3 cellular contexts compared by ENCODE assay signal in the genomic region with DNA sequence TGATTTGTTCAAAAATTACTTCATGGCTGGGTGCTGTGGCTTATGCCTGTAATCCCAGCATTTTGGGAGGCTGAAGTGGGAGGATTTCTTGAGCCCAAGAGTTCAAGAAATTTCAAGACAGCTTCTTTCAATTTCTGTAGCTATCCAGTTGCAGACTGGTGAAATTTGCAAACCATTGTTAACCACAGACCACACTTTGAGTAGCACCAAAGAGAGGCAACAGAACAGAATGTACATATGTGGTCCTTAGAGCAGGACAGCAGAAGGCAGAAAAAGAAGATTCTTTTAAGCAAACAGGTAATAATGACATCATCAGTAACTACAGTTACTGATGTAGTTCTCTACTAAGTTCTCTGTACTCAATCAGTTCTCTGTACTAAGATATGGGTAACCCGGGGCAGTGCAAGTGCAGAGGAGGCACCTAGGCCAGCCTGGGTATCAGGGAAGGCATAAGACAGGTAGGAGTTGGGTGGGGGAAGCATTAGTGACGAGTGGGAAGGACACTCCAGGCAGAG.
TF ChIP-seq lines count a peak whose summit lies in the region.

No MANE protein-coding gene starts in this region.

TF ChIP-seq in GM12891, 5 proteins besides CTCF, POLR2A, EP300 and RAD21:
- no peak for TF ChIP-seq PAX5 (IDR thresholded peaks at IDR 0.05; ENCODE audit: insufficient read depth, low read length, severe bottlenecking)
- TF ChIP-seq TAF1 (IDR thresholded peaks at IDR 0.05; ENCODE audit: low read depth, low read length) = no peak

TF ChIP-seq in HEK293, 187 proteins besides CTCF, POLR2A, EP300 and RAD21:
- TF ChIP-seq ZFP69B (tag by site-specific recombination; IDR thresholded peaks at IDR 0.05) (no peak), EGR2 (tag by site-specific recombination; IDR thresholded peaks at IDR 0.05; ENCODE audit: low read depth) (peak; percentile 48; the same call in 1 of the 2 replicates), ZNF266 (tag by site-specific recombination; IDR thresholded peaks at IDR 0.05; ENCODE audit: low read depth) (no peak), ZNF701 (tag by site-specific recombination; IDR thresholded peaks at IDR 0.05) (no peak), GLIS2 (tag by site-specific recombination; IDR thresholded peaks at IDR 0.05) (no peak), ZNF776 (tag by site-specific recombination; IDR thresholded peaks at IDR 0.05; ENCODE audit: borderline replicate concordance) (no peak), OVOL3 (tag by site-specific recombination; IDR thresholded peaks at IDR 0.05) (no peak), KLF1 (tag by site-specific recombination; IDR thresholded peaks at IDR 0.05) (no peak), ZNF354C (tag by site-specific recombination; IDR thresholded peaks at IDR 0.05; ENCODE audit: borderline replicate concordance, low read depth) (no peak)
- TF ChIP-seq, protein P1, sequence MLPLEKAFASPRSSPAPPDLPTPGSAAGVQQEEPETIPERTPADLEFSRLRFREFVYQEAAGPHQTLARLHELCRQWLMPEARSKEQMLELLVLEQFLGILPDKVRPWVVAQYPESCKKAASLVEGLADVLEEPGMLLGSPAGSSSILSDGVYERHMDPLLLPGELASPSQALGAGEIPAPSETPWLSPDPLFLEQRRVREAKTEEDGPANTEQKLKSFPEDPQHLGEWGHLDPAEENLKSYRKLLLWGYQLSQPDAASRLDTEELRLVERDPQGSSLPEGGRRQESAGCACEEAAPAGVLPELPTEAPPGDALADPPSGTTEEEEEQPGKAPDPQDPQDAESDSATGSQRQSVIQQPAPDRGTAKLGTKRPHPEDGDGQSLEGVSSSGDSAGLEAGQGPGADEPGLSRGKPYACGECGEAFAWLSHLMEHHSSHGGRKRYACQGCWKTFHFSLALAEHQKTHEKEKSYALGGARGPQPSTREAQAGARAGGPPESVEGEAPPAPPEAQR (tag by site-specific recombination; IDR thresholded peaks at IDR 0.05) = no peak
- TF ChIP-seq, protein P2, sequence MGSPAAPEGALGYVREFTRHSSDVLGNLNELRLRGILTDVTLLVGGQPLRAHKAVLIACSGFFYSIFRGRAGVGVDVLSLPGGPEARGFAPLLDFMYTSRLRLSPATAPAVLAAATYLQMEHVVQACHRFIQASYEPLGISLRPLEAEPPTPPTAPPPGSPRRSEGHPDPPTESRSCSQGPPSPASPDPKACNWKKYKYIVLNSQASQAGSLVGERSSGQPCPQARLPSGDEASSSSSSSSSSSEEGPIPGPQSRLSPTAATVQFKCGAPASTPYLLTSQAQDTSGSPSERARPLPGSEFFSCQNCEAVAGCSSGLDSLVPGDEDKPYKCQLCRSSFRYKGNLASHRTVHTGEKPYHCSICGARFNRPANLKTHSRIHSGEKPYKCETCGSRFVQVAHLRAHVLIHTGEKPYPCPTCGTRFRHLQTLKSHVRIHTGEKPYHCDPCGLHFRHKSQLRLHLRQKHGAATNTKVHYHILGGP (tag by site-specific recombination; IDR thresholded peaks at IDR 0.05) = no peak
- TF ChIP-seq, protein P3, sequence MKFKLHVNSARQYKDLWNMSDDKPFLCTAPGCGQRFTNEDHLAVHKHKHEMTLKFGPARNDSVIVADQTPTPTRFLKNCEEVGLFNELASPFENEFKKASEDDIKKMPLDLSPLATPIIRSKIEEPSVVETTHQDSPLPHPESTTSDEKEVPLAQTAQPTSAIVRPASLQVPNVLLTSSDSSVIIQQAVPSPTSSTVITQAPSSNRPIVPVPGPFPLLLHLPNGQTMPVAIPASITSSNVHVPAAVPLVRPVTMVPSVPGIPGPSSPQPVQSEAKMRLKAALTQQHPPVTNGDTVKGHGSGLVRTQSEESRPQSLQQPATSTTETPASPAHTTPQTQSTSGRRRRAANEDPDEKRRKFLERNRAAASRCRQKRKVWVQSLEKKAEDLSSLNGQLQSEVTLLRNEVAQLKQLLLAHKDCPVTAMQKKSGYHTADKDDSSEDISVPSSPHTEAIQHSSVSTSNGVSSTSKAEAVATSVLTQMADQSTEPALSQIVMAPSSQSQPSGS (tag by site-specific recombination; IDR thresholded peaks at IDR 0.05; ENCODE audit: low read depth) = peak; percentile 92
- TF ChIP-seq, protein P4, sequence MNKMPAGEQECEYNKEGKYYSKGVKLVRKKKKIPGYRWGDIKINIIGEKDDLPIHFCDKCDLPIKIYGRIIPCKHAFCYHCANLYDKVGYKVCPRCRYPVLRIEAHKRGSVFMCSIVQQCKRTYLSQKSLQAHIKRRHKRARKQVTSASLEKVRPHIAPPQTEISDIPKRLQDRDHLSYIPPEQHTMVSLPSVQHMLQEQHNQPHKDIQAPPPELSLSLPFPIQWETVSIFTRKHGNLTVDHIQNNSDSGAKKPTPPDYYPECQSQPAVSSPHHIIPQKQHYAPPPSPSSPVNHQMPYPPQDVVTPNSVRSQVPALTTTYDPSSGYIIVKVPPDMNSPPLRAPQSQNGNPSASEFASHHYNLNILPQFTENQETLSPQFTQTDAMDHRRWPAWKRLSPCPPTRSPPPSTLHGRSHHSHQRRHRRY (tag by site-specific recombination; IDR thresholded peaks at IDR 0.05) = no peak
- TF ChIP-seq, protein P5, sequence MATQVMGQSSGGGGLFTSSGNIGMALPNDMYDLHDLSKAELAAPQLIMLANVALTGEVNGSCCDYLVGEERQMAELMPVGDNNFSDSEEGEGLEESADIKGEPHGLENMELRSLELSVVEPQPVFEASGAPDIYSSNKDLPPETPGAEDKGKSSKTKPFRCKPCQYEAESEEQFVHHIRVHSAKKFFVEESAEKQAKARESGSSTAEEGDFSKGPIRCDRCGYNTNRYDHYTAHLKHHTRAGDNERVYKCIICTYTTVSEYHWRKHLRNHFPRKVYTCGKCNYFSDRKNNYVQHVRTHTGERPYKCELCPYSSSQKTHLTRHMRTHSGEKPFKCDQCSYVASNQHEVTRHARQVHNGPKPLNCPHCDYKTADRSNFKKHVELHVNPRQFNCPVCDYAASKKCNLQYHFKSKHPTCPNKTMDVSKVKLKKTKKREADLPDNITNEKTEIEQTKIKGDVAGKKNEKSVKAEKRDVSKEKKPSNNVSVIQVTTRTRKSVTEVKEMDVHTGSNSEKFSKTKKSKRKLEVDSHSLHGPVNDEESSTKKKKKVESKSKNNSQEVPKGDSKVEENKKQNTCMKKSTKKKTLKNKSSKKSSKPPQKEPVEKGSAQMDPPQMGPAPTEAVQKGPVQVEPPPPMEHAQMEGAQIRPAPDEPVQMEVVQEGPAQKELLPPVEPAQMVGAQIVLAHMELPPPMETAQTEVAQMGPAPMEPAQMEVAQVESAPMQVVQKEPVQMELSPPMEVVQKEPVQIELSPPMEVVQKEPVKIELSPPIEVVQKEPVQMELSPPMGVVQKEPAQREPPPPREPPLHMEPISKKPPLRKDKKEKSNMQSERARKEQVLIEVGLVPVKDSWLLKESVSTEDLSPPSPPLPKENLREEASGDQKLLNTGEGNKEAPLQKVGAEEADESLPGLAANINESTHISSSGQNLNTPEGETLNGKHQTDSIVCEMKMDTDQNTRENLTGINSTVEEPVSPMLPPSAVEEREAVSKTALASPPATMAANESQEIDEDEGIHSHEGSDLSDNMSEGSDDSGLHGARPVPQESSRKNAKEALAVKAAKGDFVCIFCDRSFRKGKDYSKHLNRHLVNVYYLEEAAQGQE (tag by site-specific recombination; IDR thresholded peaks at IDR 0.05) = no peak

TF ChIP-seq in GM12878, 131 proteins besides CTCF, POLR2A, EP300 and RAD21:
- TF ChIP-seq CEBPB (IDR thresholded peaks at IDR 0.05; ENCODE audit: borderline replicate concordance in 1 of 2, low read depth in 2 of 2, low read length in 2 of 2) = no peak
- no peak for TF ChIP-seq ZNF384 (IDR thresholded peaks at IDR 0.05; ENCODE audit: borderline replicate concordance, low read depth, low read length)
- no peak for TF ChIP-seq PAX5 (IDR thresholded peaks at IDR 0.05; ENCODE audit: borderline replicate concordance, low read depth, low read length)
- TF ChIP-seq CBX5 (IDR thresholded peaks at IDR 0.05; ENCODE audit: low read depth) = no peak
- TF ChIP-seq MTA3 (IDR thresholded peaks at IDR 0.05; ENCODE audit: borderline replicate concordance, low read length) = no peak
- TF ChIP-seq TCF12 (IDR thresholded peaks at IDR 0.05; ENCODE audit: low read depth, low read length) = no peak
- TF ChIP-seq, protein P6, sequence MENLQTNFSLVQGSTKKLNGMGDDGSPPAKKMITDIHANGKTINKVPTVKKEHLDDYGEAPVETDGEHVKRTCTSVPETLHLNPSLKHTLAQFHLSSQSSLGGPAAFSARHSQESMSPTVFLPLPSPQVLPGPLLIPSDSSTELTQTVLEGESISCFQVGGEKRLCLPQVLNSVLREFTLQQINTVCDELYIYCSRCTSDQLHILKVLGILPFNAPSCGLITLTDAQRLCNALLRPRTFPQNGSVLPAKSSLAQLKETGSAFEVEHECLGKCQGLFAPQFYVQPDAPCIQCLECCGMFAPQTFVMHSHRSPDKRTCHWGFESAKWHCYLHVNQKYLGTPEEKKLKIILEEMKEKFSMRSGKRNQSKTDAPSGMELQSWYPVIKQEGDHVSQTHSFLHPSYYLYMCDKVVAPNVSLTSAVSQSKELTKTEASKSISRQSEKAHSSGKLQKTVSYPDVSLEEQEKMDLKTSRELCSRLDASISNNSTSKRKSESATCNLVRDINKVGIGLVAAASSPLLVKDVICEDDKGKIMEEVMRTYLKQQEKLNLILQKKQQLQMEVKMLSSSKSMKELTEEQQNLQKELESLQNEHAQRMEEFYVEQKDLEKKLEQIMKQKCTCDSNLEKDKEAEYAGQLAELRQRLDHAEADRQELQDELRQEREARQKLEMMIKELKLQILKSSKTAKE (IDR thresholded peaks at IDR 0.05; ENCODE audit: low read depth, poor library complexity, severe bottlenecking) = no peak
- TF ChIP-seq, protein P5 (IDR thresholded peaks at IDR 0.05; ENCODE audit: low read depth, low read length) = no peak
- no peak for TF ChIP-seq RELA (IDR thresholded peaks at IDR 0.05; ENCODE audit: borderline replicate concordance, partially characterized antibody)
- TF ChIP-seq TBL1XR1 (IDR thresholded peaks at IDR 0.05; ENCODE audit: low read depth, low read length) = no peak
- TF ChIP-seq IKZF2 (IDR thresholded peaks at IDR 0.05) = no peak
- TF ChIP-seq RCOR1 (conservative IDR thresholded peaks at IDR 0.05; ENCODE audit: low read depth, low read length) = no peak
- TF ChIP-seq RUNX3 (IDR thresholded peaks at IDR 0.05; ENCODE audit: low read length) = peak; percentile 47
- TF ChIP-seq, protein P7, sequence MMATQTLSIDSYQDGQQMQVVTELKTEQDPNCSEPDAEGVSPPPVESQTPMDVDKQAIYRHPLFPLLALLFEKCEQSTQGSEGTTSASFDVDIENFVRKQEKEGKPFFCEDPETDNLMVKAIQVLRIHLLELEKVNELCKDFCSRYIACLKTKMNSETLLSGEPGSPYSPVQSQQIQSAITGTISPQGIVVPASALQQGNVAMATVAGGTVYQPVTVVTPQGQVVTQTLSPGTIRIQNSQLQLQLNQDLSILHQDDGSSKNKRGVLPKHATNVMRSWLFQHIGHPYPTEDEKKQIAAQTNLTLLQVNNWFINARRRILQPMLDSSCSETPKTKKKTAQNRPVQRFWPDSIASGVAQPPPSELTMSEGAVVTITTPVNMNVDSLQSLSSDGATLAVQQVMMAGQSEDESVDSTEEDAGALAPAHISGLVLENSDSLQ (IDR thresholded peaks at IDR 0.05) = 0 out of 2 replicates have a peak, but pooled peaks have one; percentile 26
- TF ChIP-seq, protein P8, sequence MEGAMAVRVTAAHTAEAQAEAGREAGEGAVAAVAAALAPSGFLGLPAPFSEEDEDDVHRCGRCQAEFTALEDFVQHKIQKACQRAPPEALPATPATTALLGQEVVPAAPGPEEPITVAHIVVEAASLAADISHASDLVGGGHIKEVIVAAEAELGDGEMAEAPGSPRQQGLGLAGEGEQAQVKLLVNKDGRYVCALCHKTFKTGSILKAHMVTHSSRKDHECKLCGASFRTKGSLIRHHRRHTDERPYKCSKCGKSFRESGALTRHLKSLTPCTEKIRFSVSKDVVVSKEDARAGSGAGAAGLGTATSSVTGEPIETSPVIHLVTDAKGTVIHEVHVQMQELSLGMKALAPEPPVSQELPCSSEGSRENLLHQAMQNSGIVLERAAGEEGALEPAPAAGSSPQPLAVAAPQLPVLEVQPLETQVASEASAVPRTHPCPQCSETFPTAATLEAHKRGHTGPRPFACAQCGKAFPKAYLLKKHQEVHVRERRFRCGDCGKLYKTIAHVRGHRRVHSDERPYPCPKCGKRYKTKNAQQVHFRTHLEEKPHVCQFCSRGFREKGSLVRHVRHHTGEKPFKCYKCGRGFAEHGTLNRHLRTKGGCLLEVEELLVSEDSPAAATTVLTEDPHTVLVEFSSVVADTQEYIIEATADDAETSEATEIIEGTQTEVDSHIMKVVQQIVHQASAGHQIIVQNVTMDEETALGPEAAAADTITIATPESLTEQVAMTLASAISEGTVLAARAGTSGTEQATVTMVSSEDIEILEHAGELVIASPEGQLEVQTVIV (IDR thresholded peaks at IDR 0.05; ENCODE audit: borderline replicate concordance, partially characterized antibody) = no peak
- no peak for TF ChIP-seq BCL11A (IDR thresholded peaks at IDR 0.05; ENCODE audit: low read depth, low read length)
- peak; percentile 79 for TF ChIP-seq ATF7 (IDR thresholded peaks at IDR 0.05; ENCODE audit: low read depth)
